In the genomic region with DNA sequence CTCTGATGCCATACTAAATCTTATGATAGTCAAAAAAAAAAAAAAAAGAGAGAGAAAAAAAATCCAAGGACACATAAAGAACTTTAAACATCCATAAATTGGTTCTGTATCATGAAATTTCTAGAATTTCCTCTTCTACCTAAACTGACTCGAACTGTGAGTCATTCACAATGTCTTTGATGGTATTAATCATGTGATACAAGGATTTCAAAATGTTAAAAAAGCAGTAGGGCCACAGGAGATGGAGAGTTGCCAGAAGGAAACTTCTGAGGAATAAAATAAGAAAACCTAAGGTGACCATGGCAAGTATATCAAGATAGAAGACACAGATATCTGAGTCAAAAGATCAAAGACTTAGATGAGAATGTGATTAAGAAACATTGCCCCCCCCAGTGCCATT, we compare ENCODE assay signal across 22 cellular contexts.
"Had no signal": no experiment of that assay in that cellular context is flagged by ENCODE, and none has a peak within 500 bp of the region (broad histone marks: within the 10 kb centered on the region; RNA-seq: fewer than 3 reads in every experiment).

No MANE protein-coding gene starts in this region.

- H3K4me3 Mint-ChIP-seq: immature natural killer cell; memory B cell; natural killer cell treated with Interleukin-12 subunit alpha and Interleukin-12 subunit beta and Interleukin-15 and Interleukin-18, amount 100 ng/mL, for 72 hours had no signal

- H3K27ac ChIP-seq: dorsolateral prefrontal cortex, gastrocnemius medialis, left ventricle myocardium inferior, lower lobe of right lung, stomach, thoracic aorta, transverse colon had no signal

- H3K36me3 Mint-ChIP-seq: immature natural killer cell; memory B cell; natural killer cell treated with Interleukin-12 subunit alpha and Interleukin-12 subunit beta and Interleukin-15 and Interleukin-18, amount 100 ng/mL, for 72 hours had no signal

- DNase-seq: cerebellar nuclear complex; cortex of kidney; dorsolateral prefrontal cortex; effector CD8-positive, alpha-beta T cell; gastrocnemius medialis; immature natural killer cell; kidney; left cardiac atrium; left ventricle myocardium inferior; lower lobe of right lung; midbrain; posterior cingulate gyrus; right cardiac atrium; small intestine; stimulated activated CD4-positive, alpha-beta T cell treated with anti-CD3 and anti-CD28 coated beads, Interleukin-12 subunit alpha, Interleukin-12 subunit beta, amount 100 ng/mL, for 4 hours; stimulated activated naive CD4-positive, alpha-beta T cell; stomach; substantia nigra; transverse colon had no signal

- H3K27ac Mint-ChIP-seq: immature natural killer cell; memory B cell; natural killer cell treated with Interleukin-12 subunit alpha and Interleukin-12 subunit beta and Interleukin-15 and Interleukin-18, amount 100 ng/mL, for 72 hours had no signal

- H3K4me3 ChIP-seq: dorsolateral prefrontal cortex, gastrocnemius medialis, left ventricle myocardium inferior, lower lobe of right lung, stomach, thoracic aorta, transverse colon had no signal

- H3K27me3 Mint-ChIP-seq: memory B cell; natural killer cell treated with Interleukin-12 subunit alpha and Interleukin-12 subunit beta and Interleukin-15 and Interleukin-18, amount 100 ng/mL, for 72 hours had no signal

- H3K4me1 Mint-ChIP-seq: immature natural killer cell, memory B cell had no signal
